In genomic region chr5:131473731-131474130, GRCh38 we compare ENCODE assay signal across 19 cellular contexts.
"Had no signal": no experiment of that assay in that cellular context is flagged by ENCODE, and none has a peak within 500 bp of the region (broad histone marks: within the 10 kb centered on the region; RNA-seq: fewer than 3 reads in every experiment).

No MANE protein-coding gene starts in this region.

- H3K4me1 Mint-ChIP-seq: nephron had no signal

- H3K27me3 Mint-ChIP-seq: type B pancreatic cell had no signal

- FAIRE-seq: endometrium, TTC549 had no signal

- H3K4me1 ChIP-seq: parathyroid adenoma, testis, vagina had no signal

- H3K9me3 Mint-ChIP-seq: activated naive CD4-positive, alpha-beta T cell treated with anti-CD3 and anti-CD28 coated beads, Interleukin-2, amount 50 U/mL, for 72 hours; nephron; type B pancreatic cell had no signal

- H3K27me3 ChIP-seq: heart right ventricle, testis, vagina had no signal

- H3K4me3 Mint-ChIP-seq: nephron, type B pancreatic cell had no signal

- H3K27ac ChIP-seq: heart right ventricle, parathyroid adenoma, testis, vagina, WERI-Rb-1 had no signal

- H3K4me3 ChIP-seq: heart right ventricle, testis, vagina had no signal

- ATAC-seq: activated naive CD4-positive, alpha-beta T cell treated with anti-CD3 and anti-CD28 coated beads, Interleukin-2, amount 50 U/mL, for 72 hours; heart right ventricle; left cardiac atrium; right cardiac atrium had no signal

- H3K9me3 ChIP-seq: heart right ventricle, testis, vagina had no signal

- H3K27ac Mint-ChIP-seq: activated naive CD4-positive, alpha-beta T cell treated with anti-CD3 and anti-CD28 coated beads, Interleukin-2, amount 50 U/mL, for 72 hours; nephron; type B pancreatic cell had no signal

- DNase-seq: activated CD4-positive, alpha-beta T cell treated with anti-CD3 and anti-CD28 coated beads, Interleukin-2, amount 50 U/mL, for 4 hours; activated CD4-positive, CD25-positive, alpha-beta regulatory T cell treated with anti-CD3 and anti-CD28 coated beads, Interleukin-2, amount 50 U/mL, for 72 hours; activated gamma-delta T cell; amniotic stem cell; heart right ventricle; islet precursor cell; left cardiac atrium; midbrain; right cardiac atrium; stimulated activated CD4-positive, alpha-beta T cell treated with anti-CD3 and anti-CD28 coated beads, Interleukin-1b, Interleukin-23, amount 100 ng/mL, for 48 hours; testis; WERI-Rb-1 had no signal
